In genomic region chr14:72476657-72477499, GRCh38 we compare ENCODE assay signal across 9 cellular contexts.
DNase-seq lines count a peak whose midpoint lies in the region; ATAC-seq and TF ChIP-seq lines count a peak whose summit lies in the region.
"Had no signal": no experiment of that assay in that cellular context is flagged by ENCODE, and none has a peak within 500 bp of the region (broad histone marks: within the 10 kb centered on the region; RNA-seq: fewer than 3 reads in every experiment).

No MANE protein-coding gene starts in this region.

- no peaks in the 10 kb centered on the region for H3K27me3 ChIP-seq in left lung

- no peak overlapping the region for H3K27ac ChIP-seq in left lung
- H3K27ac ChIP-seq: 22Rv1 had no signal

- TF ChIP-seq CTCF in left lung (IDR thresholded peaks at IDR 0.05), result no peak

- ATAC-seq in HG03060 (IDR thresholded peaks at IDR 0.05; ENCODE audit: low read depth, unreplicated experiment) (peak; percentile 81), left lung (peak; percentile 87)
- peak; percentile 94 for ATAC-seq in activated naive CD8-positive, alpha-beta T cell treated with anti-CD3 and anti-CD28 coated beads, Interleukin-2, amount 50 U/mL, for 24 hours
- peak; percentile 95 for ATAC-seq in stimulated activated memory B cell treated with anti-CD40 and anti-IgM and Interleukin-4, amounts not matched to agents 10 μg/mL and 1 μg/mL and 100 μg/mL, for 72 hours

- H3K36me3 Mint-ChIP-seq in activated naive CD8-positive, alpha-beta T cell treated with anti-CD3 and anti-CD28 coated beads, Interleukin-2, amount 50 U/mL, for 24 hours (ENCODE audit: low read depth), result no peaks in the 10 kb centered on the region
- H3K36me3 Mint-ChIP-seq in stimulated activated memory B cell treated with anti-CD40 and anti-IgM and Interleukin-4, amounts not matched to agents 10 μg/mL and 1 μg/mL and 100 μg/mL, for 72 hours, result no peaks in the 10 kb centered on the region

- H3K4me1 ChIP-seq in left lung, result peaks cover 0 to 3% of the 10 kb centered on the region in 2 donors

- H3K36me3 ChIP-seq in left lung, result no peaks in the 10 kb centered on the region

- no peaks in the 10 kb centered on the region for H3K9me3 ChIP-seq in left lung

- H3K27ac Mint-ChIP-seq in activated naive CD8-positive, alpha-beta T cell treated with anti-CD3 and anti-CD28 coated beads, Interleukin-2, amount 50 U/mL, for 24 hours, result peak overlapping the region; percentile 82
- H3K27ac Mint-ChIP-seq in stimulated activated memory B cell treated with anti-CD40 and anti-IgM and Interleukin-4, amounts not matched to agents 10 μg/mL and 1 μg/mL and 100 μg/mL, for 72 hours, result peak overlapping the region; percentile 82

- intact Hi-C loops in left lung (cut with DNase I), result no loop called here

- H3K27me3 Mint-ChIP-seq in activated naive CD8-positive, alpha-beta T cell treated with anti-CD3 and anti-CD28 coated beads, Interleukin-2, amount 50 U/mL, for 24 hours, result peaks cover 27% of the 10 kb centered on the region
- no peaks in the 10 kb centered on the region for H3K27me3 Mint-ChIP-seq in stimulated activated memory B cell treated with anti-CD40 and anti-IgM and Interleukin-4, amounts not matched to agents 10 μg/mL and 1 μg/mL and 100 μg/mL, for 72 hours

- peak overlapping the region; percentile 48 for H3K4me3 Mint-ChIP-seq in activated naive CD8-positive, alpha-beta T cell treated with anti-CD3 and anti-CD28 coated beads, Interleukin-2, amount 50 U/mL, for 24 hours
- H3K4me3 Mint-ChIP-seq in stimulated activated memory B cell treated with anti-CD40 and anti-IgM and Interleukin-4, amounts not matched to agents 10 μg/mL and 1 μg/mL and 100 μg/mL, for 72 hours, result peak overlapping the region; percentile 61

- no peak overlapping the region for H3K4me3 ChIP-seq in left lung

- DNase-seq in NCI-H2227 (lab: John Stamatoyannopoulos, UW; ENCODE audit: unreplicated experiment) (peak; percentile 9), NCI-H2227 treated with DMSO at 0.1 percent for 48 hours (lab: John Stamatoyannopoulos, UW) (no peak), SIG-M5 (lab: John Stamatoyannopoulos, UW) (peak; percentile 76), left lung (no peak), NCI-H446 treated with DMSO at 0.1 percent for 48 hours (lab: John Stamatoyannopoulos, UW) (no peak)
- DNase-seq in activated naive CD8-positive, alpha-beta T cell treated with anti-CD3 and anti-CD28 coated beads, Interleukin-2, amount 50 U/mL, for 24 hours, result peak; percentile 61

- H3K9me3 Mint-ChIP-seq in activated naive CD8-positive, alpha-beta T cell treated with anti-CD3 and anti-CD28 coated beads, Interleukin-2, amount 50 U/mL, for 24 hours, result no peaks in the 10 kb centered on the region
- H3K9me3 Mint-ChIP-seq in stimulated activated memory B cell treated with anti-CD40 and anti-IgM and Interleukin-4, amounts not matched to agents 10 μg/mL and 1 μg/mL and 100 μg/mL, for 72 hours, result no peaks in the 10 kb centered on the region

- H3K4me1 Mint-ChIP-seq in activated naive CD8-positive, alpha-beta T cell treated with anti-CD3 and anti-CD28 coated beads, Interleukin-2, amount 50 U/mL, for 24 hours, result peaks cover 62% of the 10 kb centered on the region
- peaks cover 46% of the 10 kb centered on the region for H3K4me1 Mint-ChIP-seq in stimulated activated memory B cell treated with anti-CD40 and anti-IgM and Interleukin-4, amounts not matched to agents 10 μg/mL and 1 μg/mL and 100 μg/mL, for 72 hours

Comparison
In these comparisons a context has a peak if more than half of its experiments do, and no peak if none do; other contexts are left out.
1. DNase-seq: peak in NCI-H2227 (single experiment), SIG-M5 (single experiment) and activated naive CD8-positive, alpha-beta T cell treated with anti-CD3 and anti-CD28 coated beads, Interleukin-2, amount 50 U/mL, for 24 hours (single experiment); none in NCI-H2227 treated with DMSO at 0.1 percent for 48 hours (single experiment), left lung (0 of 2) and NCI-H446 treated with DMSO at 0.1 percent for 48 hours (single experiment).
2. Peak in every context shown above with its lines, with median percentiles within 50 percentile points of each other: ATAC-seq.